ENCODE assay signal across 1 cellular context in the genomic region with DNA sequence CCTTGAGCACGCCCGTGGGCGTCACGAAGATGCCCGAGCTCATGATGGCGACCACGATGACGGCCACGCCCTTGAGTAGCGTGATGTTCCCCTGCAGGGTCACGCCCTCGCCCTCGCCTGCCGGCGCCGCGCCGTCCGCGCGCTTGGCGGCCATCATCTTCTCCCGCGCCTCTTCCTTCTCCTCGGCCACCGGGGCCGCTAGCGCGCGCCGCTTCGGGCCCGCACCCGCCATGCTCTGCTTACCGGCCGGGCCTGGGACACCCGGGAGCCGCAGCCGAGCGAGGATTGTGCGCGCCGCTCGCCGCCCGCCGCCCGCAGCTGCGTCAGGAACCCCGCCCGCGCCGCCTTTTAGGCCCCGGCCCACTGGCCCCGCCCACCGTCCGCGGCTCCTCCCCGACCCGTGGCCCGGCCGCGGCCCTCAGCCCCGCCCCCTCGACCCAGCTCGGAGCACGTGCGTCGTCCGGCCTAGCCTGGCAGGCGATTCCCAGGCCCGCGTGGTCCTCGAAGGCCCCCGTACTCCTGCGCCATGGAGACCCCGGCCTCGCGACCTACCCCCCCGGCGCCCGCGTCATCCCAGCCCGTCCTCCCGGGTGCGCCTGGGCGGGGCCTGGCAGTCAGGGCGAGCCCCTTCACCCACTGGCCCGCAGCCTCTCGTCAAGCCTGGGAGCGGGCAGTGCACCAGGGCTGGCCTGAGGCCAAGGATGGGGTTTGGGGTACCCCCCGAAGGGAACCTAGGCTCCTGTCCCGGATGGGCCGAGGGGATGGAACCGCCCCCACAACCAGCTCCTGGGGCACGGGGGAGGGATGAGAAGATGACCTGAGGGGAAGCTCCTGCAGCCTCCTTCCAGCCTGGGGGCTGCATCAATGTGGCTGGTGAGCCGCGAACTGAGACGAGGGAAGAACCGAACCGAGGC.
TF ChIP-seq lines count a peak whose summit lies in the region.
"Not testable (repeated sequence)": the region's sequence is repeated elsewhere in the genome, so short reads cannot be mapped to it uniquely, and the experiment has no call there.

No MANE protein-coding gene starts in this region.

TF ChIP-seq in HepG2, 621 proteins besides CTCF, POLR2A, EP300 and RAD21 (continued from another document and continues in another):
- TF ChIP-seq, protein P1, sequence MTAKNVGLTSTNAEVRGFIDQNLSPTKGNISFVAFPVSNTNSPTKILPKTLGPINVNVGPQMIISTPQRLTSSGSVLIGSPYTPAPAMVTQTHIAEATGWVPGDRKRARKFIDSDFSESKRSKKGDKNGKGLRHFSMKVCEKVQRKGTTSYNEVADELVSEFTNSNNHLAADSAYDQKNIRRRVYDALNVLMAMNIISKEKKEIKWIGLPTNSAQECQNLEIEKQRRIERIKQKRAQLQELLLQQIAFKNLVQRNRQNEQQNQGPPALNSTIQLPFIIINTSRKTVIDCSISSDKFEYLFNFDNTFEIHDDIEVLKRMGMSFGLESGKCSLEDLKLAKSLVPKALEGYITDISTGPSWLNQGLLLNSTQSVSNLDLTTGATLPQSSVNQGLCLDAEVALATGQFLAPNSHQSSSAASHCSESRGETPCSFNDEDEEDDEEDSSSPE (CRISPR knock-in tag; IDR thresholded peaks at IDR 0.05) = peak; percentile 97
- TF ChIP-seq ESRRA (CRISPR knock-in tag; IDR thresholded peaks at IDR 0.05; ENCODE audit: low read depth) = peak; percentile 93
- TF ChIP-seq SP1, ATF7 (IDR thresholded peaks at IDR 0.05): not testable (repeated sequence)
- peak; percentile 95 for TF ChIP-seq SP1 (CRISPR knock-in tag; IDR thresholded peaks at IDR 0.05)
- 0 out of 2 replicates have a peak, but pooled peaks have one; percentile 34 for TF ChIP-seq ZNF550 (CRISPR knock-in tag; IDR thresholded peaks at IDR 0.05; ENCODE audit: borderline replicate concordance)
- peak; percentile 91 for TF ChIP-seq ZC3H4 (CRISPR knock-in tag; IDR thresholded peaks at IDR 0.05; ENCODE audit: borderline replicate concordance)
- peak; percentile 99 for TF ChIP-seq SP4 (CRISPR knock-in tag; IDR thresholded peaks at IDR 0.05)
- peak; percentile 94 for TF ChIP-seq RXRA (CRISPR knock-in tag; IDR thresholded peaks at IDR 0.05)
- TF ChIP-seq ZNF136 (CRISPR knock-in tag; IDR thresholded peaks at IDR 0.05; ENCODE audit: low read depth) = peak; percentile 95; the same call in 1 of the 2 replicates
- peak; percentile 98 for TF ChIP-seq ZNF761 (CRISPR knock-in tag; conservative IDR thresholded peaks at IDR 0.05)
- TF ChIP-seq MIXL1 (CRISPR knock-in tag; IDR thresholded peaks at IDR 0.05) = peak; percentile 97
- peak; percentile 68 for TF ChIP-seq SP2 (CRISPR knock-in tag; IDR thresholded peaks at IDR 0.05)
- peak; percentile 75 for TF ChIP-seq DPF2 (CRISPR knock-in tag; IDR thresholded peaks at IDR 0.05; ENCODE audit: borderline replicate concordance, low read depth)
- peak; percentile 96 for TF ChIP-seq AKAP8 (CRISPR knock-in tag; IDR thresholded peaks at IDR 0.05)
- peak; percentile 22 for TF ChIP-seq HNRNPLL (IDR thresholded peaks at IDR 0.05; ENCODE audit: low read depth, low read length, poor library complexity, severe bottlenecking)
- TF ChIP-seq SIN3B (IDR thresholded peaks at IDR 0.05; ENCODE audit: low read length) = 0 out of 2 replicates have a peak, but pooled peaks have one; percentile 18
- TF ChIP-seq, protein P2, sequence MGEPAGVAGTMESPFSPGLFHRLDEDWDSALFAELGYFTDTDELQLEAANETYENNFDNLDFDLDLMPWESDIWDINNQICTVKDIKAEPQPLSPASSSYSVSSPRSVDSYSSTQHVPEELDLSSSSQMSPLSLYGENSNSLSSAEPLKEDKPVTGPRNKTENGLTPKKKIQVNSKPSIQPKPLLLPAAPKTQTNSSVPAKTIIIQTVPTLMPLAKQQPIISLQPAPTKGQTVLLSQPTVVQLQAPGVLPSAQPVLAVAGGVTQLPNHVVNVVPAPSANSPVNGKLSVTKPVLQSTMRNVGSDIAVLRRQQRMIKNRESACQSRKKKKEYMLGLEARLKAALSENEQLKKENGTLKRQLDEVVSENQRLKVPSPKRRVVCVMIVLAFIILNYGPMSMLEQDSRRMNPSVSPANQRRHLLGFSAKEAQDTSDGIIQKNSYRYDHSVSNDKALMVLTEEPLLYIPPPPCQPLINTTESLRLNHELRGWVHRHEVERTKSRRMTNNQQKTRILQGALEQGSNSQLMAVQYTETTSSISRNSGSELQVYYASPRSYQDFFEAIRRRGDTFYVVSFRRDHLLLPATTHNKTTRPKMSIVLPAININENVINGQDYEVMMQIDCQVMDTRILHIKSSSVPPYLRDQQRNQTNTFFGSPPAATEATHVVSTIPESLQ (CRISPR knock-in tag; conservative IDR thresholded peaks at IDR 0.05) = peak; percentile 98
- peak; percentile 87 for TF ChIP-seq NR2C2 (CRISPR knock-in tag; IDR thresholded peaks at IDR 0.05; ENCODE audit: borderline replicate concordance)
- peak; percentile 98 for TF ChIP-seq ZNF543 (CRISPR knock-in tag; IDR thresholded peaks at IDR 0.05)
- TF ChIP-seq SMYD3 (CRISPR knock-in tag; IDR thresholded peaks at IDR 0.05) = peak; percentile 99
- peak; percentile 99 for TF ChIP-seq CBX5 (CRISPR knock-in tag; IDR thresholded peaks at IDR 0.05; ENCODE audit: borderline replicate concordance)
- TF ChIP-seq ZNF776 (CRISPR knock-in tag; IDR thresholded peaks at IDR 0.05) = peak; percentile 99
- TF ChIP-seq MAF1 (CRISPR knock-in tag; IDR thresholded peaks at IDR 0.05; ENCODE audit: borderline replicate concordance) = peak; percentile 99
- peak; percentile 99 for TF ChIP-seq MXD4 (CRISPR knock-in tag; IDR thresholded peaks at IDR 0.05)
- peak; percentile 100 for TF ChIP-seq ZNF33B (CRISPR knock-in tag; IDR thresholded peaks at IDR 0.05)
- TF ChIP-seq ATF7 (CRISPR knock-in tag; IDR thresholded peaks at IDR 0.05) = peak; percentile 95
- TF ChIP-seq KDM5B (CRISPR knock-in tag; IDR thresholded peaks at IDR 0.05; ENCODE audit: borderline replicate concordance) = peak; percentile 98
- peak; percentile 99 for TF ChIP-seq ARNTL (CRISPR knock-in tag; IDR thresholded peaks at IDR 0.05)
- TF ChIP-seq, protein P3, sequence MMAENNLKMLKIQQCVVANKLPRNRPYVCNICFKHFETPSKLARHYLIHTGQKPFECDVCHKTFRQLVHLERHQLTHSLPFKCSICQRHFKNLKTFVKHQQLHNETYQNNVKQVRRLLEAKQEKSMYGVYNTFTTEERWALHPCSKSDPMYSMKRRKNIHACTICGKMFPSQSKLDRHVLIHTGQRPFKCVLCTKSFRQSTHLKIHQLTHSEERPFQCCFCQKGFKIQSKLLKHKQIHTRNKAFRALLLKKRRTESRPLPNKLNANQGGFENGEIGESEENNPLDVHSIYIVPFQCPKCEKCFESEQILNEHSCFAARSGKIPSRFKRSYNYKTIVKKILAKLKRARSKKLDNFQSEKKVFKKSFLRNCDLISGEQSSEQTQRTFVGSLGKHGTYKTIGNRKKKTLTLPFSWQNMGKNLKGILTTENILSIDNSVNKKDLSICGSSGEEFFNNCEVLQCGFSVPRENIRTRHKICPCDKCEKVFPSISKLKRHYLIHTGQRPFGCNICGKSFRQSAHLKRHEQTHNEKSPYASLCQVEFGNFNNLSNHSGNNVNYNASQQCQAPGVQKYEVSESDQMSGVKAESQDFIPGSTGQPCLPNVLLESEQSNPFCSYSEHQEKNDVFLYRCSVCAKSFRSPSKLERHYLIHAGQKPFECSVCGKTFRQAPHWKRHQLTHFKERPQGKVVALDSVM (CRISPR knock-in tag; IDR thresholded peaks at IDR 0.05) = peak; percentile 78
- 0 out of 2 replicates have a peak, but pooled peaks have one; percentile 77 for TF ChIP-seq ZNF674 (CRISPR knock-in tag; IDR thresholded peaks at IDR 0.05; ENCODE audit: low read depth)
- TF ChIP-seq ZNF484 (CRISPR knock-in tag; IDR thresholded peaks at IDR 0.05; ENCODE audit: borderline replicate concordance, low read depth) = peak; percentile 96; the same call in 1 of the 2 replicates
- 0 out of 2 replicates have a peak, but pooled peaks have one; percentile 68 for TF ChIP-seq CC2D1A (CRISPR knock-in tag; IDR thresholded peaks at IDR 0.05)
- TF ChIP-seq BCL6 (CRISPR knock-in tag; IDR thresholded peaks at IDR 0.05) = peak; percentile 82
- peak; percentile 69; the same call in 1 of the 2 replicates for TF ChIP-seq ZNF652 (CRISPR knock-in tag; IDR thresholded peaks at IDR 0.05; ENCODE audit: borderline replicate concordance, low read depth)
- peak; percentile 98 for TF ChIP-seq PAX8 (CRISPR knock-in tag; IDR thresholded peaks at IDR 0.05; ENCODE audit: borderline replicate concordance)
- TF ChIP-seq MYC (CRISPR knock-in tag; IDR thresholded peaks at IDR 0.05; ENCODE audit: borderline replicate concordance) = peak; percentile 99
- TF ChIP-seq DNMT3B (CRISPR knock-in tag; conservative IDR thresholded peaks at IDR 0.05) = peak; percentile 99
- TF ChIP-seq, protein P4, sequence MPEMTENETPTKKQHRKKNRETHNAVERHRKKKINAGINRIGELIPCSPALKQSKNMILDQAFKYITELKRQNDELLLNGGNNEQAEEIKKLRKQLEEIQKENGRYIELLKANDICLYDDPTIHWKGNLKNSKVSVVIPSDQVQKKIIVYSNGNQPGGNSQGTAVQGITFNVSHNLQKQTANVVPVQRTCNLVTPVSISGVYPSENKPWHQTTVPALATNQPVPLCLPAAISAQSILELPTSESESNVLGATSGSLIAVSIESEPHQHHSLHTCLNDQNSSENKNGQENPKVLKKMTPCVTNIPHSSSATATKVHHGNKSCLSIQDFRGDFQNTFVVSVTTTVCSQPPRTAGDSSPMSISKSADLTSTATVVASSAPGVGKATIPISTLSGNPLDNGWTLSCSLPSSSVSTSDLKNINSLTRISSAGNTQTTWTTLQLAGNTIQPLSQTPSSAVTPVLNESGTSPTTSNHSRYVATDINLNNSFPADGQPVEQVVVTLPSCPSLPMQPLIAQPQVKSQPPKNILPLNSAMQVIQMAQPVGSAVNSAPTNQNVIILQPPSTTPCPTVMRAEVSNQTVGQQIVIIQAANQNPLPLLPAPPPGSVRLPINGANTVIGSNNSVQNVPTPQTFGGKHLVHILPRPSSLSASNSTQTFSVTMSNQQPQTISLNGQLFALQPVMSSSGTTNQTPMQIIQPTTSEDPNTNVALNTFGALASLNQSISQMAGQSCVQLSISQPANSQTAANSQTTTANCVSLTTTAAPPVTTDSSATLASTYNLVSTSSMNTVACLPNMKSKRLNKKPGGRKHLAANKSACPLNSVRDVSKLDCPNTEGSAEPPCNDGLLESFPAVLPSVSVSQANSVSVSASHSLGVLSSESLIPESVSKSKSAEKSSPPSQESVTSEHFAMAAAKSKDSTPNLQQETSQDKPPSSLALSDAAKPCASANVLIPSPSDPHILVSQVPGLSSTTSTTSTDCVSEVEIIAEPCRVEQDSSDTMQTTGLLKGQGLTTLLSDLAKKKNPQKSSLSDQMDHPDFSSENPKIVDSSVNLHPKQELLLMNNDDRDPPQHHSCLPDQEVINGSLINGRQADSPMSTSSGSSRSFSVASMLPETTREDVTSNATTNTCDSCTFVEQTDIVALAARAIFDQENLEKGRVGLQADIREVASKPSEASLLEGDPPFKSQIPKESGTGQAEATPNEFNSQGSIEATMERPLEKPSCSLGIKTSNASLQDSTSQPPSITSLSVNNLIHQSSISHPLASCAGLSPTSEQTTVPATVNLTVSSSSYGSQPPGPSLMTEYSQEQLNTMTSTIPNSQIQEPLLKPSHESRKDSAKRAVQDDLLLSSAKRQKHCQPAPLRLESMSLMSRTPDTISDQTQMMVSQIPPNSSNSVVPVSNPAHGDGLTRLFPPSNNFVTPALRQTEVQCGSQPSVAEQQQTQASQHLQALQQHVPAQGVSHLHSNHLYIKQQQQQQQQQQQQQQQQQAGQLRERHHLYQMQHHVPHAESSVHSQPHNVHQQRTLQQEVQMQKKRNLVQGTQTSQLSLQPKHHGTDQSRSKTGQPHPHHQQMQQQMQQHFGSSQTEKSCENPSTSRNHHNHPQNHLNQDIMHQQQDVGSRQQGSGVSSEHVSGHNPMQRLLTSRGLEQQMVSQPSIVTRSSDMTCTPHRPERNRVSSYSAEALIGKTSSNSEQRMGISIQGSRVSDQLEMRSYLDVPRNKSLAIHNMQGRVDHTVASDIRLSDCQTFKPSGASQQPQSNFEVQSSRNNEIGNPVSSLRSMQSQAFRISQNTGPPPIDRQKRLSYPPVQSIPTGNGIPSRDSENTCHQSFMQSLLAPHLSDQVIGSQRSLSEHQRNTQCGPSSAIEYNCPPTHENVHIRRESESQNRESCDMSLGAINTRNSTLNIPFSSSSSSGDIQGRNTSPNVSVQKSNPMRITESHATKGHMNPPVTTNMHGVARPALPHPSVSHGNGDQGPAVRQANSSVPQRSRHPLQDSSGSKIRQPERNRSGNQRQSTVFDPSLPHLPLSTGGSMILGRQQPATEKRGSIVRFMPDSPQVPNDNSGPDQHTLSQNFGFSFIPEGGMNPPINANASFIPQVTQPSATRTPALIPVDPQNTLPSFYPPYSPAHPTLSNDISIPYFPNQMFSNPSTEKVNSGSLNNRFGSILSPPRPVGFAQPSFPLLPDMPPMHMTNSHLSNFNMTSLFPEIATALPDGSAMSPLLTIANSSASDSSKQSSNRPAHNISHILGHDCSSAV (CRISPR knock-in tag; IDR thresholded peaks at IDR 0.05; ENCODE audit: borderline replicate concordance) = peak; percentile 97; the same call in 1 of the 2 replicates
- peak; percentile 99 for TF ChIP-seq ZNF431 (CRISPR knock-in tag; IDR thresholded peaks at IDR 0.05; ENCODE audit: borderline replicate concordance, low read depth)
- TF ChIP-seq NKX3-1 (CRISPR knock-in tag; IDR thresholded peaks at IDR 0.05) = peak; percentile 99
- peak; percentile 80; the same call in 1 of the 2 replicates for TF ChIP-seq ZSCAN29 (CRISPR knock-in tag; conservative IDR thresholded peaks at IDR 0.05)
- TF ChIP-seq ZNF24 (IDR thresholded peaks at IDR 0.05) = peak; percentile 50; the same call in 1 of the 2 replicates
- TF ChIP-seq, protein P5, sequence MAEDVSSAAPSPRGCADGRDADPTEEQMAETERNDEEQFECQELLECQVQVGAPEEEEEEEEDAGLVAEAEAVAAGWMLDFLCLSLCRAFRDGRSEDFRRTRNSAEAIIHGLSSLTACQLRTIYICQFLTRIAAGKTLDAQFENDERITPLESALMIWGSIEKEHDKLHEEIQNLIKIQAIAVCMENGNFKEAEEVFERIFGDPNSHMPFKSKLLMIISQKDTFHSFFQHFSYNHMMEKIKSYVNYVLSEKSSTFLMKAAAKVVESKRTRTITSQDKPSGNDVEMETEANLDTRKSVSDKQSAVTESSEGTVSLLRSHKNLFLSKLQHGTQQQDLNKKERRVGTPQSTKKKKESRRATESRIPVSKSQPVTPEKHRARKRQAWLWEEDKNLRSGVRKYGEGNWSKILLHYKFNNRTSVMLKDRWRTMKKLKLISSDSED (CRISPR knock-in tag; IDR thresholded peaks at IDR 0.05) = peak; percentile 97; the same call in 1 of the 2 replicates
- peak; percentile 99 for TF ChIP-seq IRX3 (CRISPR knock-in tag; IDR thresholded peaks at IDR 0.05; ENCODE audit: borderline replicate concordance, low read depth)
- peak; percentile 96 for TF ChIP-seq ZNF567 (CRISPR knock-in tag; IDR thresholded peaks at IDR 0.05; ENCODE audit: borderline replicate concordance)
- peak; percentile 97; the same call in 1 of the 2 replicates for TF ChIP-seq STAT5B (CRISPR knock-in tag; IDR thresholded peaks at IDR 0.05)
- peak; percentile 52; the same call in 1 of the 2 replicates for TF ChIP-seq TBX3 (IDR thresholded peaks at IDR 0.05; ENCODE audit: borderline replicate concordance)
- TF ChIP-seq ZNF329 (CRISPR knock-in tag; IDR thresholded peaks at IDR 0.05; ENCODE audit: low read depth) = peak; percentile 95
- peak; percentile 77 for TF ChIP-seq ZNF34 (CRISPR knock-in tag; IDR thresholded peaks at IDR 0.05; ENCODE audit: borderline replicate concordance)
- peak; percentile 78; the same call in 1 of the 2 replicates for TF ChIP-seq SIN3A (IDR thresholded peaks at IDR 0.05; ENCODE audit: borderline replicate concordance, low read depth, low read length)
- TF ChIP-seq THAP11 (CRISPR knock-in tag; IDR thresholded peaks at IDR 0.05) = peak; percentile 92
